ENCODE assay signal across 2 cellular contexts in the genomic region with DNA sequence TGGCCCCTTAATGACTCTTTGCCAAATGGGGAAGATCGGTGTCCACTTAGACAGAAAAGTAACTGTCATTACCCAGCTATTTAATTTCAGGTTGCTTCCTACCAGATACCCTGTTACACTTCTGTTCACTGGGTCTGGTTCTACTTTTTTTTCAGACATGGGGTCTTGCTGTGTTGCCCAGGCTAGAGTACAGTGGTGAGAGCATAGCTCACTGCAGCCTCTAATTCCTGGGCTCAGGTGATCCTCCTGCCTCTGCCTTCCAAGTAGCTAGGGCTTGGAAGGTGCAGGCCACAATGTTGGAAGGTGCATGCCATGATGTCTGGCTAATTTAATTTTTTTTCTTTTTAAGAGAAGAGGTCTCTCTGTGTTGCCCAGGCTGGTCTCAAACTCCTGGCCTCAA.
TF ChIP-seq lines count a peak whose summit lies in the region.

No MANE protein-coding gene starts in this region.

TF ChIP-seq in IMR-90, 13 proteins besides CTCF, POLR2A, EP300 and RAD21 (continued from another document):
- TF ChIP-seq MXI1 (IDR thresholded peaks at IDR 0.05; ENCODE audit: borderline replicate concordance, low read depth, low read length) (no peak), MAFK (IDR thresholded peaks at IDR 0.05; ENCODE audit: low read depth, low read length) (no peak), MAZ (IDR thresholded peaks at IDR 0.05; ENCODE audit: borderline replicate concordance, low read depth, low read length) (no peak), BHLHE40 (IDR thresholded peaks at IDR 0.05; ENCODE audit: low read depth, low read length) (no peak), CEBPB (IDR thresholded peaks at IDR 0.05; ENCODE audit: low read depth, low read length) (no peak), SMC3 (IDR thresholded peaks at IDR 0.05; ENCODE audit: low read depth, low read length) (no peak), CHD1 (IDR thresholded peaks at IDR 0.05; ENCODE audit: low read depth, low read length) (no peak), RFX5 (IDR thresholded peaks at IDR 0.05; ENCODE audit: low read depth, low read length) (no peak)
- TF ChIP-seq, protein P1, sequence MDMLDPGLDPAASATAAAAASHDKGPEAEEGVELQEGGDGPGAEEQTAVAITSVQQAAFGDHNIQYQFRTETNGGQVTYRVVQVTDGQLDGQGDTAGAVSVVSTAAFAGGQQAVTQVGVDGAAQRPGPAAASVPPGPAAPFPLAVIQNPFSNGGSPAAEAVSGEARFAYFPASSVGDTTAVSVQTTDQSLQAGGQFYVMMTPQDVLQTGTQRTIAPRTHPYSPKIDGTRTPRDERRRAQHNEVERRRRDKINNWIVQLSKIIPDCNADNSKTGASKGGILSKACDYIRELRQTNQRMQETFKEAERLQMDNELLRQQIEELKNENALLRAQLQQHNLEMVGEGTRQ (IDR thresholded peaks at IDR 0.05; ENCODE audit: low read depth, low read length), result no peak
TF ChIP-seq in IMR-90: peak in this region for 0.

TF ChIP-seq in WTC11, 78 proteins besides CTCF, POLR2A, EP300 and RAD21 (continued from another document):
- TF ChIP-seq, protein P2, sequence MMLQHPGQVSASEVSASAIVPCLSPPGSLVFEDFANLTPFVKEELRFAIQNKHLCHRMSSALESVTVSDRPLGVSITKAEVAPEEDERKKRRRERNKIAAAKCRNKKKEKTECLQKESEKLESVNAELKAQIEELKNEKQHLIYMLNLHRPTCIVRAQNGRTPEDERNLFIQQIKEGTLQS (CRISPR knock-in tag; conservative IDR thresholded peaks at IDR 0.05), result no peak
- no peak for TF ChIP-seq NR3C1 (CRISPR knock-in tag; conservative IDR thresholded peaks at IDR 0.05; ENCODE audit: low read depth)
- no peak for TF ChIP-seq ZNF138 (CRISPR knock-in tag; conservative IDR thresholded peaks at IDR 0.05)
